19 cellular contexts compared by ENCODE assay signal in the genomic region with DNA sequence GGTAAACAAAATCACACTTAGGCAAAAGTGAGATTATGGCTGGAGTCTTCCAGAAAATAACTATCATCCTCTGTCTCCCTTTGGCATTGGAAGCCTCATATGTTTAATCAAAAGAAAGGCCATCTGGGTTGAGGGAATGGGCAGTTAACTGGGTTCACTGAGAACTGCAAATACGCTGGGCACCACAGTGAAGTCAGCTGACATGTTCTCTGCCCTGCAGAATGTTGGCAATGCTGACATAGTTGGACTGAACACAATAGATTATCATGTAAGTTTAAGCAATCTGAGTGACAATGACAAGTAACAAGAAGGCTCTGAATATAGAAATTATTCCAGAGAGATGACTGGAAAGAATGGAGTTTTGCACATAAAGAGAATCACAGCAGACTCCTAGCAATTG. TPM values are rescaled to one million over a fixed set of nuclear protein-coding genes. Genes with fewer than 3 reads are reported as not detected.
DNase-seq lines count a peak whose midpoint lies in the region; ATAC-seq, FAIRE-seq and TF ChIP-seq lines count a peak whose summit lies in the region.
"Had no signal": no experiment of that assay in that cellular context is flagged by ENCODE, and none has a peak within 500 bp of the region (broad histone marks: within the 10 kb centered on the region; RNA-seq: fewer than 3 reads in every experiment).

No MANE protein-coding gene starts in this region.

- FAIRE-seq in pancreas (lab: Jason Lieb, UNC): no peak
- FAIRE-seq: GM12892, RCC 7860 had no signal

- H3K36me3 ChIP-seq in stomach (no peaks in the 10 kb centered on the region), aorta (ENCODE audit: control insufficient read depth in 1 of 2, insufficient read depth in 2 of 2, low read length in 1 of 2) (no peaks in the 10 kb centered on the region), pancreas (no peaks in the 10 kb centered on the region)

- intact Hi-C loops in head of caudate nucleus (cut with DNase I): no loop called here
- intact Hi-C loops in stomach (cut with DNase I; ENCODE audit: low total_unique reads): no loop called here
- intact Hi-C loops in aorta (cut with DNase I): no loop called here
- intact Hi-C loops in pancreas (cut with DNase I): no loop called here

- H3K4me3 ChIP-seq in stomach (no peak overlapping the region), aorta (ENCODE audit: low read length in 2 of 2) (no peak overlapping the region), pancreas (no peak overlapping the region)
- H3K4me3 ChIP-seq: GM23338 had no signal

- H3K27ac ChIP-seq in angular gyrus (ENCODE audit: low read depth, low read length) (peak overlapping the region; percentile 14), stomach (no peak overlapping the region), aorta (ENCODE audit: low read depth in 1 of 2, low read length in 2 of 2) (no peak overlapping the region), pancreas (no peak overlapping the region)

- no peak for TF ChIP-seq CTCF in stomach (IDR thresholded peaks at IDR 0.05)
- no peak for TF ChIP-seq CTCF in pancreas (IDR thresholded peaks at IDR 0.05)

- TF ChIP-seq POLR2A in stomach (IDR thresholded peaks at IDR 0.05): no peak

- 29 to 67% (median 40%) methylated on average over 1 of the region's 1 CpG for WGBS in stomach, 5 donors
- WGBS in aorta, 2 donors: 12 to 17% methylated on average over 1 of the region's 1 CpG
- WGBS in pancreas, 2 donors: 42 to 51% methylated on average over 1 of the region's 1 CpG

- no peak for TF ChIP-seq EP300 in stomach (IDR thresholded peaks at IDR 0.05)

- H3K4me1 ChIP-seq in stomach (no peaks in the 10 kb centered on the region), aorta (ENCODE audit: control insufficient read depth in 1 of 2, insufficient read depth in 2 of 2, low read length in 2 of 2) (peaks cover 0 to 2% of the 10 kb centered on the region in 2 donors), pancreas (no peaks in the 10 kb centered on the region)

- H3K9me3 ChIP-seq in stomach (no peaks in the 10 kb centered on the region), aorta (ENCODE audit: control insufficient read depth, low read length) (no peaks in the 10 kb centered on the region), pancreas (no peaks in the 10 kb centered on the region)

- no peak for ATAC-seq in aorta (ENCODE audit: low FRiP score)
- ATAC-seq in pancreas: no peak
- ATAC-seq: GM23338, HCT116 had no signal

- DNase-seq in head of caudate nucleus (peak in 34 of 42 donors; percentile 9 to 76 (median 38)), hippocampal formation (lab: John Stamatoyannopoulos, UW) (peak; percentile 29 to 58), stomach (peak; percentile 31), aorta (no peak), pancreas (no peak), NCI-H510A treated with DMSO at 0.1 percent for 48 hours (lab: John Stamatoyannopoulos, UW) (no peak)
- DNase-seq: AML-193, COR-L47, KBM-7, NCI-H1417 treated with DMSO at 0.1 percent for 48 hours, NCI-H1930, NCI-H2171, NCI-H510A, SIG-M5 had no signal

- H3K27me3 ChIP-seq in stomach (no peaks in the 10 kb centered on the region), aorta (ENCODE audit: control insufficient read depth in 1 of 2, insufficient read depth in 2 of 2, low read length in 1 of 2) (no peaks in the 10 kb centered on the region), pancreas (no peaks in the 10 kb centered on the region)

RNA-seq across cellular contexts. Expression of gene SLC25A26, which starts 43.8 kb away (rescaled TPM):
- total RNA-seq in stomach (10 to 100 TPM in 2 of 5 donors, 1 to 10 TPM in 3; 1.2 to 25.3 (median 9.8) TPM), aorta (10 to 100 TPM; 16.2 to 17.5 TPM), pancreas (10 to 100 TPM in 2 of 6 donors, 1 to 10 TPM in 4; 9.3 to 13.6 (median 9.9) TPM)
- polyA plus RNA-seq in stomach (10 to 100 TPM; 15.8 to 26.6 (median 18.6) TPM), aorta (10 to 100 TPM; 14.9 to 17.3 TPM), pancreas (10 to 100 TPM in 1 of 2 donors, 1 to 10 TPM in 1; 5.1 to 13.0 TPM)

Comparison
In these comparisons a context has a peak if more than half of its experiments do, and no peak if none do; other contexts are left out.
1. DNase-seq: peak in head of caudate nucleus (34 of 42), hippocampal formation (2 of 2) and stomach (single experiment); none in aorta (0 of 2), pancreas (0 of 6) and NCI-H510A treated with DMSO at 0.1 percent for 48 hours (single experiment).